Comparison of ENCODE assay signal across 2 cellular contexts in genomic region chr9:129138476-129139232, GRCh38.
TF ChIP-seq lines count a peak whose summit lies in the region.

No MANE protein-coding gene starts in this region.

TF ChIP-seq in Ishikawa, 13 proteins besides CTCF, POLR2A, EP300 and RAD21:
- TF ChIP-seq, protein P1, sequence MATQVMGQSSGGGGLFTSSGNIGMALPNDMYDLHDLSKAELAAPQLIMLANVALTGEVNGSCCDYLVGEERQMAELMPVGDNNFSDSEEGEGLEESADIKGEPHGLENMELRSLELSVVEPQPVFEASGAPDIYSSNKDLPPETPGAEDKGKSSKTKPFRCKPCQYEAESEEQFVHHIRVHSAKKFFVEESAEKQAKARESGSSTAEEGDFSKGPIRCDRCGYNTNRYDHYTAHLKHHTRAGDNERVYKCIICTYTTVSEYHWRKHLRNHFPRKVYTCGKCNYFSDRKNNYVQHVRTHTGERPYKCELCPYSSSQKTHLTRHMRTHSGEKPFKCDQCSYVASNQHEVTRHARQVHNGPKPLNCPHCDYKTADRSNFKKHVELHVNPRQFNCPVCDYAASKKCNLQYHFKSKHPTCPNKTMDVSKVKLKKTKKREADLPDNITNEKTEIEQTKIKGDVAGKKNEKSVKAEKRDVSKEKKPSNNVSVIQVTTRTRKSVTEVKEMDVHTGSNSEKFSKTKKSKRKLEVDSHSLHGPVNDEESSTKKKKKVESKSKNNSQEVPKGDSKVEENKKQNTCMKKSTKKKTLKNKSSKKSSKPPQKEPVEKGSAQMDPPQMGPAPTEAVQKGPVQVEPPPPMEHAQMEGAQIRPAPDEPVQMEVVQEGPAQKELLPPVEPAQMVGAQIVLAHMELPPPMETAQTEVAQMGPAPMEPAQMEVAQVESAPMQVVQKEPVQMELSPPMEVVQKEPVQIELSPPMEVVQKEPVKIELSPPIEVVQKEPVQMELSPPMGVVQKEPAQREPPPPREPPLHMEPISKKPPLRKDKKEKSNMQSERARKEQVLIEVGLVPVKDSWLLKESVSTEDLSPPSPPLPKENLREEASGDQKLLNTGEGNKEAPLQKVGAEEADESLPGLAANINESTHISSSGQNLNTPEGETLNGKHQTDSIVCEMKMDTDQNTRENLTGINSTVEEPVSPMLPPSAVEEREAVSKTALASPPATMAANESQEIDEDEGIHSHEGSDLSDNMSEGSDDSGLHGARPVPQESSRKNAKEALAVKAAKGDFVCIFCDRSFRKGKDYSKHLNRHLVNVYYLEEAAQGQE (IDR thresholded peaks at IDR 0.05; ENCODE audit: low read depth) = no peak
- TF ChIP-seq EGR1 (IDR thresholded peaks at IDR 0.05) (no peak), CEBPB (IDR thresholded peaks at IDR 0.05) (no peak), TCF12 (IDR thresholded peaks at IDR 0.05; ENCODE audit: low read depth) (no peak), NFIC (IDR thresholded peaks at IDR 0.05) (no peak), TAF1 (IDR thresholded peaks at IDR 0.05; ENCODE audit: low read depth) (no peak), FOXM1 (IDR thresholded peaks at IDR 0.05; ENCODE audit: borderline replicate concordance, low read depth) (no peak), USF1 (IDR thresholded peaks at IDR 0.05) (no peak), CREB1 (IDR thresholded peaks at IDR 0.05; ENCODE audit: low read depth) (no peak), TEAD4 (IDR thresholded peaks at IDR 0.05) (no peak), ZBTB7A (IDR thresholded peaks at IDR 0.05; ENCODE audit: low read depth) (no peak), YY1 (IDR thresholded peaks at IDR 0.05; ENCODE audit: low read depth) (no peak)
- TF ChIP-seq, protein P2, sequence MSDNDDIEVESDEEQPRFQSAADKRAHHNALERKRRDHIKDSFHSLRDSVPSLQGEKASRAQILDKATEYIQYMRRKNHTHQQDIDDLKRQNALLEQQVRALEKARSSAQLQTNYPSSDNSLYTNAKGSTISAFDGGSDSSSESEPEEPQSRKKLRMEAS (IDR thresholded peaks at IDR 0.05) = no peak

TF ChIP-seq in HepG2, 621 proteins besides CTCF, POLR2A, EP300 and RAD21:
- TF ChIP-seq, protein P3, sequence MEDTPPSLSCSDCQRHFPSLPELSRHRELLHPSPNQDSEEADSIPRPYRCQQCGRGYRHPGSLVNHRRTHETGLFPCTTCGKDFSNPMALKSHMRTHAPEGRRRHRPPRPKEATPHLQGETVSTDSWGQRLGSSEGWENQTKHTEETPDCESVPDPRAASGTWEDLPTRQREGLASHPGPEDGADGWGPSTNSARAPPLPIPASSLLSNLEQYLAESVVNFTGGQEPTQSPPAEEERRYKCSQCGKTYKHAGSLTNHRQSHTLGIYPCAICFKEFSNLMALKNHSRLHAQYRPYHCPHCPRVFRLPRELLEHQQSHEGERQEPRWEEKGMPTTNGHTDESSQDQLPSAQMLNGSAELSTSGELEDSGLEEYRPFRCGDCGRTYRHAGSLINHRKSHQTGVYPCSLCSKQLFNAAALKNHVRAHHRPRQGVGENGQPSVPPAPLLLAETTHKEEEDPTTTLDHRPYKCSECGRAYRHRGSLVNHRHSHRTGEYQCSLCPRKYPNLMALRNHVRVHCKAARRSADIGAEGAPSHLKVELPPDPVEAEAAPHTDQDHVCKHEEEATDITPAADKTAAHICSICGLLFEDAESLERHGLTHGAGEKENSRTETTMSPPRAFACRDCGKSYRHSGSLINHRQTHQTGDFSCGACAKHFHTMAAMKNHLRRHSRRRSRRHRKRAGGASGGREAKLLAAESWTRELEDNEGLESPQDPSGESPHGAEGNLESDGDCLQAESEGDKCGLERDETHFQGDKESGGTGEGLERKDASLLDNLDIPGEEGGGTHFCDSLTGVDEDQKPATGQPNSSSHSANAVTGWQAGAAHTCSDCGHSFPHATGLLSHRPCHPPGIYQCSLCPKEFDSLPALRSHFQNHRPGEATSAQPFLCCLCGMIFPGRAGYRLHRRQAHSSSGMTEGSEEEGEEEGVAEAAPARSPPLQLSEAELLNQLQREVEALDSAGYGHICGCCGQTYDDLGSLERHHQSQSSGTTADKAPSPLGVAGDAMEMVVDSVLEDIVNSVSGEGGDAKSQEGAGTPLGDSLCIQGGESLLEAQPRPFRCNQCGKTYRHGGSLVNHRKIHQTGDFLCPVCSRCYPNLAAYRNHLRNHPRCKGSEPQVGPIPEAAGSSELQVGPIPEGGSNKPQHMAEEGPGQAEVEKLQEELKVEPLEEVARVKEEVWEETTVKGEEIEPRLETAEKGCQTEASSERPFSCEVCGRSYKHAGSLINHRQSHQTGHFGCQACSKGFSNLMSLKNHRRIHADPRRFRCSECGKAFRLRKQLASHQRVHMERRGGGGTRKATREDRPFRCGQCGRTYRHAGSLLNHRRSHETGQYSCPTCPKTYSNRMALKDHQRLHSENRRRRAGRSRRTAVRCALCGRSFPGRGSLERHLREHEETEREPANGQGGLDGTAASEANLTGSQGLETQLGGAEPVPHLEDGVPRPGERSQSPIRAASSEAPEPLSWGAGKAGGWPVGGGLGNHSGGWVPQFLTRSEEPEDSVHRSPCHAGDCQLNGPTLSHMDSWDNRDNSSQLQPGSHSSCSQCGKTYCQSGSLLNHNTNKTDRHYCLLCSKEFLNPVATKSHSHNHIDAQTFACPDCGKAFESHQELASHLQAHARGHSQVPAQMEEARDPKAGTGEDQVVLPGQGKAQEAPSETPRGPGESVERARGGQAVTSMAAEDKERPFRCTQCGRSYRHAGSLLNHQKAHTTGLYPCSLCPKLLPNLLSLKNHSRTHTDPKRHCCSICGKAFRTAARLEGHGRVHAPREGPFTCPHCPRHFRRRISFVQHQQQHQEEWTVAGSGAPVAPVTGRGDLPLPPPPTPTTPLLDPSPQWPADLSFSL (CRISPR knock-in tag; IDR thresholded peaks at IDR 0.05) = no peak
- TF ChIP-seq ZNF589 (CRISPR knock-in tag; conservative IDR thresholded peaks at IDR 0.05) (no peak), MXD4 (CRISPR knock-in tag; IDR thresholded peaks at IDR 0.05) (no peak), ZSCAN9 (CRISPR knock-in tag; IDR thresholded peaks at IDR 0.05; ENCODE audit: borderline replicate concordance) (no peak), ZNF558 (CRISPR knock-in tag; IDR thresholded peaks at IDR 0.05; ENCODE audit: borderline replicate concordance) (no peak), ZNF329 (CRISPR knock-in tag; IDR thresholded peaks at IDR 0.05; ENCODE audit: low read depth) (no peak), AGO2 (optimal IDR thresholded peaks at IDR 0.05; ENCODE audit: low read depth, low read length) (peak; percentile 15), REPIN1 (CRISPR knock-in tag; IDR thresholded peaks at IDR 0.05; ENCODE audit: borderline replicate concordance, low read depth) (peak; percentile 11; the same call in 1 of the 2 replicates), DR1 (CRISPR knock-in tag; IDR thresholded peaks at IDR 0.05) (no peak), GATA4 (IDR thresholded peaks at IDR 0.05; ENCODE audit: borderline replicate concordance, low read depth) (no peak), AKAP8 (CRISPR knock-in tag; IDR thresholded peaks at IDR 0.05) (0 out of 2 replicates have a peak, but pooled peaks have one; percentile 80)
- TF ChIP-seq, protein P4, sequence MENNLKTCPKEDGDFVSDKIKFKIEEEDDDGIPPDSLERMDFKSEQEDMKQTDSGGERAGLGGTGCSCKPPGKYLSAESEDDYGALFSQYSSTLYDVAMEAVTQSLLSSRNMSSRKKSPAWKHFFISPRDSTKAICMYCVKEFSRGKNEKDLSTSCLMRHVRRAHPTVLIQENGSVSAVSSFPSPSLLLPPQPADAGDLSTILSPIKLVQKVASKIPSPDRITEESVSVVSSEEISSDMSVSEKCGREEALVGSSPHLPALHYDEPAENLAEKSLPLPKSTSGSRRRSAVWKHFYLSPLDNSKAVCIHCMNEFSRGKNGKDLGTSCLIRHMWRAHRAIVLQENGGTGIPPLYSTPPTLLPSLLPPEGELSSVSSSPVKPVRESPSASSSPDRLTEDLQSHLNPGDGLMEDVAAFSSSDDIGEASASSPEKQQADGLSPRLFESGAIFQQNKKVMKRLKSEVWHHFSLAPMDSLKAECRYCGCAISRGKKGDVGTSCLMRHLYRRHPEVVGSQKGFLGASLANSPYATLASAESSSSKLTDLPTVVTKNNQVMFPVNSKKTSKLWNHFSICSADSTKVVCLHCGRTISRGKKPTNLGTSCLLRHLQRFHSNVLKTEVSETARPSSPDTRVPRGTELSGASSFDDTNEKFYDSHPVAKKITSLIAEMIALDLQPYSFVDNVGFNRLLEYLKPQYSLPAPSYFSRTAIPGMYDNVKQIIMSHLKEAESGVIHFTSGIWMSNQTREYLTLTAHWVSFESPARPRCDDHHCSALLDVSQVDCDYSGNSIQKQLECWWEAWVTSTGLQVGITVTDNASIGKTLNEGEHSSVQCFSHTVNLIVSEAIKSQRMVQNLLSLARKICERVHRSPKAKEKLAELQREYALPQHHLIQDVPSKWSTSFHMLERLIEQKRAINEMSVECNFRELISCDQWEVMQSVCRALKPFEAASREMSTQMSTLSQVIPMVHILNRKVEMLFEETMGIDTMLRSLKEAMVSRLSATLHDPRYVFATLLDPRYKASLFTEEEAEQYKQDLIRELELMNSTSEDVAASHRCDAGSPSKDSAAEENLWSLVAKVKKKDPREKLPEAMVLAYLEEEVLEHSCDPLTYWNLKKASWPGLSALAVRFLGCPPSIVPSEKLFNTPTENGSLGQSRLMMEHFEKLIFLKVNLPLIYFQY (CRISPR knock-in tag; IDR thresholded peaks at IDR 0.05; ENCODE audit: borderline replicate concordance) = no peak
- TF ChIP-seq, protein P5, sequence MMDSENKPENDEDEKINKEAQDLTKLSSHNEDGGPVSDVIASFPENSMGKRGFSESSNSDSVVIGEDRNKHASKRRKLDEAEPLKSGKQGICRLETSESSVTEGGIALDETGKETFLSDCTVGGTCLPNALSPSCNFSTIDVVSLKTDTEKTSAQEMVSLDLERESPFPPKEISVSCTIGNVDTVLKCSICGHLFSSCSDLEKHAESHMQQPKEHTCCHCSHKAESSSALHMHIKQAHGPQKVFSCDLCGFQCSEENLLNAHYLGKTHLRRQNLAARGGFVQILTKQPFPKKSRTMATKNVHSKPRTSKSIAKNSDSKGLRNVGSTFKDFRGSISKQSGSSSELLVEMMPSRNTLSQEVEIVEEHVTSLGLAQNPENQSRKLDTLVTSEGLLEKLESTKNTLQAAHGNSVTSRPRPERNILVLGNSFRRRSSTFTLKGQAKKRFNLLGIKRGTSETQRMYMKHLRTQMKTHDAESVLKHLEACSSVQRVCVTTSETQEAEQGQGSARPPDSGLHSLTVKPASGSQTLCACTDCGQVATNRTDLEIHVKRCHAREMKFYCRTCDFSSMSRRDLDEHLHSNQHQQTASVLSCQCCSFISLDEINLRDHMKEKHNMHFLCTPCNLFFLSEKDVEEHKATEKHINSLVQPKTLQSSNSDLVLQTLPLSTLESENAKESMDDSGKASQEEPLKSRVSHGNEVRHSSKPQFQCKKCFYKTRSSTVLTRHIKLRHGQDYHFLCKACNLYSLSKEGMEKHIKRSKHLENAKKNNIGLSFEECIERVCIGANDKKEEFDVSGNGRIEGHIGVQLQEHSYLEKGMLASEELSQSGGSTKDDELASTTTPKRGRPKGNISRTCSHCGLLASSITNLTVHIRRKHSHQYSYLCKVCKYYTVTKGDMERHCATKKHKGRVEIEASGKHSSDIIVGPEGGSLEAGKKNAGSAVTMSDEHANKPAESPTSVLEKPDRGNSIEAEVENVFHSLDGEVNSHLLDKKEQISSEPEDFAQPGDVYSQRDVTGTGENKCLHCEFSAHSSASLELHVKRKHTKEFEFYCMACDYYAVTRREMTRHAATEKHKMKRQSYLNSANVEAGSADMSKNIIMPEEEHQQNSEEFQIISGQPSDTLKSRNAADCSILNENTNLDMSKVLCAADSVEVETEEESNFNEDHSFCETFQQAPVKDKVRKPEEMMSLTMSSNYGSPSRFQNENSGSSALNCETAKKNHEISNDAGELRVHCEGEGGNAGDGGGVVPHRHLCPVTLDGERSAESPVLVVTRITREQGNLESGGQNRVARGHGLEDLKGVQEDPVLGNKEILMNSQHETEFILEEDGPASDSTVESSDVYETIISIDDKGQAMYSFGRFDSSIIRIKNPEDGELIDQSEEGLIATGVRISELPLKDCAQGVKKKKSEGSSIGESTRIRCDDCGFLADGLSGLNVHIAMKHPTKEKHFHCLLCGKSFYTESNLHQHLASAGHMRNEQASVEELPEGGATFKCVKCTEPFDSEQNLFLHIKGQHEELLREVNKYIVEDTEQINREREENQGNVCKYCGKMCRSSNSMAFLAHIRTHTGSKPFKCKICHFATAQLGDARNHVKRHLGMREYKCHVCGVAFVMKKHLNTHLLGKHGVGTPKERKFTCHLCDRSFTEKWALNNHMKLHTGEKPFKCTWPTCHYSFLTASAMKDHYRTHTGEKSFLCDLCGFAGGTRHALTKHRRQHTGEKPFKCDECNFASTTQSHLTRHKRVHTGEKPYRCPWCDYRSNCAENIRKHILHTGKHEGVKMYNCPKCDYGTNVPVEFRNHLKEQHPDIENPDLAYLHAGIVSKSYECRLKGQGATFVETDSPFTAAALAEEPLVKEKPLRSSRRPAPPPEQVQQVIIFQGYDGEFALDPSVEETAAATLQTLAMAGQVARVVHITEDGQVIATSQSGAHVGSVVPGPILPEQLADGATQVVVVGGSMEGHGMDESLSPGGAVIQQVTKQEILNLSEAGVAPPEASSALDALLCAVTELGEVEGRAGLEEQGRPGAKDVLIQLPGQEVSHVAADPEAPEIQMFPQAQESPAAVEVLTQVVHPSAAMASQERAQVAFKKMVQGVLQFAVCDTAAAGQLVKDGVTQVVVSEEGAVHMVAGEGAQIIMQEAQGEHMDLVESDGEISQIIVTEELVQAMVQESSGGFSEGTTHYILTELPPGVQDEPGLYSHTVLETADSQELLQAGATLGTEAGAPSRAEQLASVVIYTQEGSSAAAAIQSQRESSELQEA (CRISPR knock-in tag; IDR thresholded peaks at IDR 0.05; ENCODE audit: not compliant biosample characterization) = no peak
